8 cellular contexts compared by ENCODE assay signal in genomic region chr3:119240582-119241434, GRCh38. TPM values are rescaled to one million over a fixed set of nuclear protein-coding genes. Genes with fewer than 3 reads are reported as not detected.
DNase-seq lines count a peak whose midpoint lies in the region; ATAC-seq, FAIRE-seq and TF ChIP-seq lines count a peak whose summit lies in the region.

TSS of gene B4GALT4 (minus strand) at chr3:119240878. CDS start at chr3:119230099, 10,779 bp downstream.

- H3K9me3 ChIP-seq in WERI-Rb-1 (ENCODE audit: severe bottlenecking), result no peaks in the 10 kb centered on the region
- no peaks in the 10 kb centered on the region for H3K9me3 ChIP-seq in smooth muscle cell (replicated peaks; ENCODE audit: low read depth)

- H3K4me3 Mint-ChIP-seq in immature natural killer cell, result peak within 1 kb of the TSS; percentile 87 to 96 (median 92)

- peaks cover 29% of the 10 kb centered on the region for H3K79me2 ChIP-seq in smooth muscle cell (ENCODE audit: low read depth)

- ATAC-seq in GM18873 (IDR thresholded peaks at IDR 0.05; ENCODE audit: low FRiP score, unreplicated experiment) (peak; percentile 81), HG03108 (IDR thresholded peaks at IDR 0.05; ENCODE audit: unreplicated experiment) (peak; percentile 83)

- H3K9me3 Mint-ChIP-seq in immature natural killer cell, result peaks cover 0 to 2% (median 0%) of the 10 kb centered on the region in 6 donors

- peak within 1 kb of the TSS; percentile 40 for H2AFZ ChIP-seq in smooth muscle cell (ENCODE audit: low read depth)

- peak; percentile 90 for DNase-seq in AG08395 (ENCODE audit: low spot score)
- peak; percentile 92 for DNase-seq in NCI-H2196 treated with DMSO at 0.1 percent for 48 hours (lab: John Stamatoyannopoulos, UW; ENCODE audit: unreplicated experiment)
- DNase-seq in WERI-Rb-1, result peak; percentile 85
- DNase-seq in bronchial epithelial cell (ENCODE audit: low read depth), result peak; percentile 77
- DNase-seq in immature natural killer cell, result peak; percentile 79 to 81 (median 81)
- peak; percentile 57 for DNase-seq in smooth muscle cell (lab: John Stamatoyannopoulos, UW; ENCODE audit: unreplicated experiment)

- peaks cover 5% of the 10 kb centered on the region for H3K36me3 ChIP-seq in WERI-Rb-1
- peaks cover 2% of the 10 kb centered on the region for H3K36me3 ChIP-seq in bronchial epithelial cell (ENCODE audit: control insufficient read depth, insufficient read depth, low read length)
- H3K36me3 ChIP-seq in smooth muscle cell (ENCODE audit: low read depth), result no peaks in the 10 kb centered on the region

- H3K27ac Mint-ChIP-seq in immature natural killer cell, result peak within 1 kb of the TSS; percentile 82 to 98 (median 90)

- peaks cover 46 to 54% of the 10 kb centered on the region in 2 donors for H3K4me1 Mint-ChIP-seq in immature natural killer cell

- peaks cover 0 to 3% (median 3%) of the 10 kb centered on the region in 3 donors for H3K36me3 Mint-ChIP-seq in immature natural killer cell

- H3F3A ChIP-seq in smooth muscle cell (ENCODE audit: low read depth), result no peaks in the 10 kb centered on the region

- TF ChIP-seq CTCF in WERI-Rb-1 (IDR thresholded peaks at IDR 0.05; ENCODE audit: low read depth, low read length) (no peak), bronchial epithelial cell (IDR thresholded peaks at IDR 0.05; ENCODE audit: insufficient read depth, low read length, severe bottlenecking) (no peak), smooth muscle cell (IDR thresholded peaks at IDR 0.05; ENCODE audit: borderline replicate concordance, insufficient read depth, poor library complexity, severe bottlenecking) (no peak)

- H4K20me1 ChIP-seq in smooth muscle cell (ENCODE audit: low read depth), result peaks cover 9% of the 10 kb centered on the region

- H3K9ac ChIP-seq in smooth muscle cell (ENCODE audit: low read depth), result peak within 1 kb of the TSS; percentile 90

- H3K4me1 ChIP-seq in smooth muscle cell (ENCODE audit: low read depth), result peaks cover 3% of the 10 kb centered on the region

- FAIRE-seq in bronchial epithelial cell (lab: Jason Lieb, UNC), result no peak

- WGBS in smooth muscle cell (ENCODE audit: low lambda C conversion rate), result 3% methylated on average over 63 of the region's 71 CpGs

- no peaks in the 10 kb centered on the region for H3K27me3 ChIP-seq in WERI-Rb-1 (ENCODE audit: insufficient read depth, low read depth, severe bottlenecking)
- no peaks in the 10 kb centered on the region for H3K27me3 ChIP-seq in bronchial epithelial cell (ENCODE audit: control insufficient read depth, insufficient read depth, low read length)
- H3K27me3 ChIP-seq in smooth muscle cell (ENCODE audit: low read depth), result no peaks in the 10 kb centered on the region

- H3K4me3 ChIP-seq in WERI-Rb-1 (ENCODE audit: low read depth, low read length) (peak within 1 kb of the TSS; percentile 50), bronchial epithelial cell (ENCODE audit: low read depth, low read length) (peak within 1 kb of the TSS; percentile 73), smooth muscle cell (peak within 1 kb of the TSS; percentile 95)

- H3K27ac ChIP-seq in WERI-Rb-1 (peak within 1 kb of the TSS; percentile 78), smooth muscle cell (ENCODE audit: low read depth) (peak within 1 kb of the TSS; percentile 86)

- peaks cover 0 to 10% (median 0%) of the 10 kb centered on the region in 3 donors for H3K27me3 Mint-ChIP-seq in immature natural killer cell (ENCODE audit: low read depth in 3 of 3)

- H3K4me2 ChIP-seq in smooth muscle cell, result peak within 1 kb of the TSS; percentile 91

RNA-seq across cellular contexts. Expression of gene B4GALT4, which starts in this region (rescaled TPM):
- 40.5 and 67.2 TPM in 2 replicates for total RNA-seq in bronchial epithelial cell
- 10 to 100 TPM; 24.0 to 29.0 (median 24.3) TPM for polyA plus RNA-seq in immature natural killer cell
- total RNA-seq in smooth muscle cell, result 33.5 and 37.3 TPM in 2 replicates
- polyA plus RNA-seq in smooth muscle cell, result 28.8 and 36.8 TPM in 2 replicates

Comparison
In these comparisons a context has a peak if more than half of its experiments do, and no peak if none do; other contexts are left out.
1. Peak in every context shown above with its lines: DNase-seq, ATAC-seq, H3K4me3 ChIP-seq and H3K27ac ChIP-seq.